ENCODE assay signal across 13 cellular contexts in the genomic region with DNA sequence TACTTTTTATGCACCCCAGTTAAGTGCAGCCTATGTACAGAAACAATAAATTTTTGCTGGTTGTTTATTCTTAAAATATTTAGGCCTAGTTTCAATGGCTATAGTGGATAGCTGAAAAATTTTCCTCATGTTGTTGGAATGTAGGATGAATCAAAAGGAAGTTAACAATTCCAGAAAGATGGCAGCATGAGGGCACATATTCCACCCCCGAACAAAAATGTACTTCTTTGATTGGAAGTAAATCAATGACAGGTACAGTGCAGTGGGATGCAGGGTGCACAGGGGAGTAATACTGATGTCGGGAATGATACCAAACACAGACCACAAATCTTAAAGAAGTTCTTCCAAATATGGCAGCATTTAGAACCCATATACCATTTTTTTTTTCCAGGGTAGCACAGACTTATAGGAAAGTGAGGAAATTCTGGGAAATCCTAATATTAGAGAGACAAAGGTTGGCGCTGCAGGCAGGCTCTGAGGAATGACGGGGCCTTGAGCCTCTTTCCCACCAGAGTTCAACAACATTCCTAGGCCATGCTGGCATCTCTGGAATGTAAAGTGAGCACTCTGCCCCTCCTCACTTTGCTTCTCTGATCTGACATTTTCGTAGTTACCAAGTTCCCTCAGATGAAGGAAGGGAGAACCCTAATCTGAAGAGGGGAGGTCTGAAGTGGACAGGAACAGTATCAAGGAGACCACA. TPM values are rescaled to one million over a fixed set of nuclear protein-coding genes. Genes with fewer than 3 reads are reported as not detected.
DNase-seq lines count a peak whose midpoint lies in the region; ATAC-seq and TF ChIP-seq lines count a peak whose summit lies in the region.
"Had no signal": no experiment of that assay in that cellular context is flagged by ENCODE, and none has a peak within 500 bp of the region (broad histone marks: within the 10 kb centered on the region; RNA-seq: fewer than 3 reads in every experiment).

No MANE protein-coding gene starts in this region.

- no peaks in the 10 kb centered on the region for H3K27me3 Mint-ChIP-seq in Caco-2 (ENCODE audit: insufficient read depth, unreplicated experiment)
- H3K27me3 Mint-ChIP-seq in mesothelial cell of epicardium (ENCODE audit: low read depth) = no peaks in the 10 kb centered on the region
- peaks cover 0 to 5% (median 1%) of the 10 kb centered on the region in 3 donors for H3K27me3 Mint-ChIP-seq in immature natural killer cell (ENCODE audit: low read depth in 3 of 3)
- H3K27me3 Mint-ChIP-seq: activated B cell treated with CpG ODN at 0.5 μM for 24 hours; activated naive CD8-positive, alpha-beta T cell treated with anti-CD3 and anti-CD28 coated beads, Interleukin-2, amount 10 ng/mL, durations not matched to agents 7 days and 5 days; CD4-positive, alpha-beta memory T cell had no signal

- no peak for ATAC-seq in GM18498 (IDR thresholded peaks at IDR 0.05; ENCODE audit: unreplicated experiment)

- H3K36me3 Mint-ChIP-seq in Caco-2 (ENCODE audit: insufficient read depth, unreplicated experiment) = peaks cover 20% of the 10 kb centered on the region
- peaks cover 4% of the 10 kb centered on the region for H3K36me3 Mint-ChIP-seq in mesothelial cell of epicardium
- H3K36me3 Mint-ChIP-seq in immature natural killer cell = peaks cover 0 to 7% (median 0%) of the 10 kb centered on the region in 3 donors
- H3K36me3 Mint-ChIP-seq: activated naive CD8-positive, alpha-beta T cell treated with anti-CD3 and anti-CD28 coated beads, Interleukin-2, amount 10 ng/mL, durations not matched to agents 7 days and 5 days; CD4-positive, alpha-beta memory T cell had no signal

- H3K27me3 ChIP-seq in Caco-2 (replicated peaks; ENCODE audit: control insufficient read depth, insufficient read depth, low read length) (no peaks in the 10 kb centered on the region), ectodermal cell (ENCODE audit: control insufficient read depth, insufficient read depth, low read length, poor library complexity, severe bottlenecking) (no peaks in the 10 kb centered on the region)

- 26 to 28% methylated on average over 4 to 5 of the region's 5 CpGs for WGBS in ectodermal cell, 2 experiments

- H3K4me3 Mint-ChIP-seq in Caco-2 (ENCODE audit: unreplicated experiment) (peak overlapping the region; percentile 72), mesothelial cell of epicardium (peak overlapping the region; percentile 20), immature natural killer cell (no peak overlapping the region)
- H3K4me3 Mint-ChIP-seq: activated B cell treated with CpG ODN at 0.5 μM for 24 hours; activated naive CD8-positive, alpha-beta T cell treated with anti-CD3 and anti-CD28 coated beads, Interleukin-2, amount 10 ng/mL, durations not matched to agents 7 days and 5 days; CD4-positive, alpha-beta memory T cell had no signal

- no TSS peak for BruUV-seq in Caco-2 (replicated peaks; lab: Mats Ljungman, UMichigan)

- peak overlapping the region; percentile 99 for H3K27ac ChIP-seq in ectodermal cell (ENCODE audit: insufficient read depth, low read depth, low read length, poor library complexity, severe bottlenecking)

- POLR2A ChIA-PET in Caco-2 (lab: Charles Lee) = no interaction called here

- TF ChIP-seq CTCF in Caco-2 (IDR thresholded peaks at IDR 0.05; ENCODE audit: insufficient read depth in 1 of 2, low read depth in 1 of 2, low read length in 1 of 2, severe bottlenecking in 1 of 2, unreplicated experiment in 1 of 2) (no peak), mesothelial cell of epicardium (IDR thresholded peaks at IDR 0.05; ENCODE audit: unreplicated experiment) (no peak)

- CTCF ChIA-PET in Caco-2 (lab: Charles Lee) = no interaction called here

- H3K9me3 Mint-ChIP-seq in Caco-2 (ENCODE audit: unreplicated experiment) (no peaks in the 10 kb centered on the region), mesothelial cell of epicardium (peaks cover 6% of the 10 kb centered on the region), immature natural killer cell (no peaks in the 10 kb centered on the region)
- H3K9me3 Mint-ChIP-seq: activated B cell treated with CpG ODN at 0.5 μM for 24 hours; activated naive CD8-positive, alpha-beta T cell treated with anti-CD3 and anti-CD28 coated beads, Interleukin-2, amount 10 ng/mL, durations not matched to agents 7 days and 5 days had no signal

- H3K27ac Mint-ChIP-seq in Caco-2 (ENCODE audit: unreplicated experiment) (peak overlapping the region; percentile 94), mesothelial cell of epicardium (peak overlapping the region; percentile 98), immature natural killer cell (no peak overlapping the region)
- H3K27ac Mint-ChIP-seq: activated B cell treated with CpG ODN at 0.5 μM for 24 hours; activated naive CD8-positive, alpha-beta T cell treated with anti-CD3 and anti-CD28 coated beads, Interleukin-2, amount 10 ng/mL, durations not matched to agents 7 days and 5 days; CD4-positive, alpha-beta memory T cell had no signal

- H3K4me3 ChIP-seq in Caco-2 (ENCODE audit: low read depth, low read length) = no peak overlapping the region
- no peak overlapping the region for H3K4me3 ChIP-seq in ectodermal cell (ENCODE audit: insufficient read depth, low read depth, low read length)

- H3K4me1 ChIP-seq in Caco-2 = peaks cover 32% of the 10 kb centered on the region
- peaks cover 35% of the 10 kb centered on the region for H3K4me1 ChIP-seq in ectodermal cell (ENCODE audit: control insufficient read depth, insufficient read depth, low read length)

- peak; percentile 74 to 78 for DNase-seq in Caco-2
- DNase-seq in M059J (ENCODE audit: low read depth) = peak; percentile 84
- DNase-seq in mesothelial cell of epicardium (ENCODE audit: low spot score in 2 of 2, unreplicated experiment in 2 of 2) = peak in 1 of 2 experiments; percentile 38
- DNase-seq in immature natural killer cell = no peak
- no peak for DNase-seq in activated CD4-positive, alpha-beta T cell treated with anti-CD3 and anti-CD28 coated beads, Interleukin-2, amount 50 U/mL, for 1 hour
- DNase-seq in stimulated activated CD4-positive, alpha-beta T cell treated with anti-CD3 and anti-CD28 coated beads, Interleukin-1b, Interleukin-23, amount 100 ng/mL, for 48 hours = no peak
- DNase-seq: activated B cell treated with CpG ODN at 0.5 μM for 24 hours; activated naive CD8-positive, alpha-beta T cell treated with anti-CD3 and anti-CD28 coated beads, Interleukin-2, amount 10 ng/mL, durations not matched to agents 7 days and 5 days; CD4-positive, alpha-beta memory T cell; Kasumi-1; NK-92 treated with Interleukin-12 subunit alpha and Interleukin-12 subunit beta, amount 100 ng/mL, for 24 hours had no signal

- intact Hi-C loops in Caco-2 (cut with micrococcal nuclease; ENCODE audit: unreplicated experiment) = loop anchor here (1.0 to 2.0 kb wide), 5 partner anchors 13 to 281 kb away; no protein-coding TSS in a partner anchor

- H3K9me3 ChIP-seq in Caco-2 (no peaks in the 10 kb centered on the region), ectodermal cell (ENCODE audit: control insufficient read depth, low read length) (peaks cover 5% of the 10 kb centered on the region)

- H3K4me1 Mint-ChIP-seq in Caco-2 (ENCODE audit: low read depth, unreplicated experiment) = peaks cover 22% of the 10 kb centered on the region
- peaks cover 34% of the 10 kb centered on the region for H3K4me1 Mint-ChIP-seq in mesothelial cell of epicardium
- no peaks in the 10 kb centered on the region for H3K4me1 Mint-ChIP-seq in immature natural killer cell
- H3K4me1 Mint-ChIP-seq: activated naive CD8-positive, alpha-beta T cell treated with anti-CD3 and anti-CD28 coated beads, Interleukin-2, amount 10 ng/mL, durations not matched to agents 7 days and 5 days; CD4-positive, alpha-beta memory T cell had no signal

- no peaks in the 10 kb centered on the region for H3K36me3 ChIP-seq in Caco-2 (ENCODE audit: control insufficient read depth, insufficient read depth, low read length)
- no peaks in the 10 kb centered on the region for H3K36me3 ChIP-seq in ectodermal cell (ENCODE audit: control insufficient read depth, insufficient read depth, low read length)

RNA-seq across cellular contexts. Expression of a gene that starts 36.6 kb away (rescaled TPM):
- total RNA-seq in Caco-2 (2022) (13.3 and 14.2 TPM in 2 replicates), mesothelial cell of epicardium (44.8 to 47.5 TPM (median 44.9 TPM) in 3 replicates)
- total RNA-seq in M059J (2014; rRNA removed; shearing (Covaris generic)) = 8.2 and 8.3 TPM in 2 replicates
- 14.2 TPM for polyA plus RNA-seq in ectodermal cell (2013, experiment 1 of 4)
- polyA plus RNA-seq in ectodermal cell (2013, experiment 2 of 4) = 12.7 TPM
- 10.2 TPM for polyA plus RNA-seq in ectodermal cell (2013, experiment 3 of 4)
- 11.4 TPM for polyA plus RNA-seq in ectodermal cell (2013, experiment 4 of 4)
- 10 to 100 TPM in 1 of 3 donors, 1 to 10 TPM in 2; 3.6 to 13.6 (median 8.0) TPM for polyA plus RNA-seq in immature natural killer cell

Comparison
In these comparisons a context has a peak if more than half of its experiments do, and no peak if none do; other contexts are left out.
1. DNase-seq: peak in Caco-2 (2 of 2) and M059J (single experiment); none in immature natural killer cell (0 of 3), activated CD4-positive, alpha-beta T cell treated with anti-CD3 and anti-CD28 coated beads, Interleukin-2, amount 50 U/mL, for 1 hour (single experiment) and stimulated activated CD4-positive, alpha-beta T cell treated with anti-CD3 and anti-CD28 coated beads, Interleukin-1b, Interleukin-23, amount 100 ng/mL, for 48 hours (single experiment).
2. H3K27ac Mint-ChIP-seq: peak in Caco-2 (single experiment) and mesothelial cell of epicardium (single experiment); none in immature natural killer cell (0 of 6).
3. H3K4me3 Mint-ChIP-seq: peak in Caco-2 (single experiment) and mesothelial cell of epicardium (single experiment); none in immature natural killer cell (0 of 5).